24 cellular contexts compared by ENCODE assay signal in genomic region chr5:158147227-158147626, GRCh38.
"Had no signal": no experiment of that assay in that cellular context is flagged by ENCODE, and none has a peak within 500 bp of the region (broad histone marks: within the 10 kb centered on the region; RNA-seq: fewer than 3 reads in every experiment).

No MANE protein-coding gene starts in this region.

- H3K27me3 ChIP-seq: neural progenitor cell, ovary, right lobe of liver, sigmoid colon, stomach, thyroid gland, tibial nerve, upper lobe of left lung, uterus had no signal

- DNase-seq: natural killer cell; occipital lobe; ovary; posterior cingulate gyrus; psoas muscle; right cardiac atrium; right lobe of liver; sigmoid colon; small intestine; stimulated activated CD4-positive, alpha-beta T cell treated with anti-CD3 and anti-CD28 coated beads, Interleukin-15, amount 100 ng/mL, for 24 hours; stimulated activated CD4-positive, alpha-beta T cell treated with anti-CD3 and anti-CD28 coated beads, Interleukin-2, amount 100 ng/mL, for 24 hours; stimulated activated CD4-positive, alpha-beta T cell treated with anti-CD3 and anti-CD28 coated beads, Interleukin-2, amount 100 ng/mL, for 48 hours; stimulated activated CD4-positive, alpha-beta T cell treated with anti-CD3 and anti-CD28 coated beads, Interleukin-4, amount 100 ng/mL, for 24 hours; stimulated activated naive B cell treated with anti-CD40 and anti-IgM and Interleukin-4, amounts not matched to agents 10 μg/mL and 1 μg/mL and 100 μg/mL, for 72 hours; stimulated activated naive CD4-positive, alpha-beta T cell treated with Interleukin-2 at 50 U/mL for 16 hours; stomach; thyroid gland; trophoblast cell; upper lobe of left lung; uterus had no signal

- H3K36me3 ChIP-seq: neural progenitor cell, ovary, right lobe of liver, sigmoid colon, stomach, thoracic aorta, thyroid gland, tibial nerve, upper lobe of left lung, uterus had no signal

- H3K4me1 ChIP-seq: parathyroid adenoma, psoas muscle, right lobe of liver, sigmoid colon, stomach, thyroid gland, tibial nerve, upper lobe of left lung had no signal

- H3K27ac ChIP-seq: neural progenitor cell, ovary, parathyroid adenoma, psoas muscle, right lobe of liver, sigmoid colon, stomach, thoracic aorta, thyroid gland, tibial nerve, upper lobe of left lung had no signal

- H2AFZ ChIP-seq: parathyroid adenoma had no signal

- H3K9ac ChIP-seq: neural progenitor cell, parathyroid adenoma had no signal

- H3K9me3 ChIP-seq: ovary, psoas muscle, right lobe of liver, sigmoid colon, stomach, thoracic aorta, thyroid gland, tibial nerve, upper lobe of left lung, uterus had no signal

- H3K4me3 ChIP-seq: neural progenitor cell, ovary, psoas muscle, right lobe of liver, sigmoid colon, stomach, thoracic aorta, thyroid gland, tibial nerve, upper lobe of left lung, uterus had no signal

- H3K79me2 ChIP-seq: parathyroid adenoma had no signal
